ENCODE assay signal across 2 cellular contexts in the genomic region with DNA sequence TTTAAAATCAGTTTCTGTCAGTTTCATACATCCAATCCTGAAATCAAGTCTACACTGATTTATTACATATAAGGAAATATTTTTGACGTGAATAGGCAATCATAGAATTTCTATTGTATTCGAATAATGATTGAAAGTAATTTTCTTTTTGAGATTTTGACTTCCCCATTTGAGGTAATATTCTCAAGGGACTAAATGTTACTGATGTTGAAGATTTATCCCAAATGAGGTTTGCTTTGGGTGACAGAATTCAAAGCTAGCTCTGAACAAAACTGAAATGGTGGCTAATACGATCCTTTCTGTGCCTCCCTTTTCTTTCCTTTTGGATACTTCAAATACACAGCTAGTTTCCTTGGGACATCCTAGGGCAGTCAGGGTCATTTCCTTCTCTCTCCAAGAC.
TF ChIP-seq lines count a peak whose summit lies in the region.

No MANE protein-coding gene starts in this region.

TF ChIP-seq in liver, 16 proteins besides CTCF, POLR2A, EP300 and RAD21:
- TF ChIP-seq, protein P1, sequence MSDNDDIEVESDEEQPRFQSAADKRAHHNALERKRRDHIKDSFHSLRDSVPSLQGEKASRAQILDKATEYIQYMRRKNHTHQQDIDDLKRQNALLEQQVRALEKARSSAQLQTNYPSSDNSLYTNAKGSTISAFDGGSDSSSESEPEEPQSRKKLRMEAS (IDR thresholded peaks at IDR 0.05), result no peak
- TF ChIP-seq NR2F2 (IDR thresholded peaks at IDR 0.05), result peak; percentile 43

TF ChIP-seq in HepG2, 621 proteins besides CTCF, POLR2A, EP300 and RAD21:
- TF ChIP-seq NR2F1 (CRISPR knock-in tag; IDR thresholded peaks at IDR 0.05), result no peak
- TF ChIP-seq YEATS2 (CRISPR knock-in tag; IDR thresholded peaks at IDR 0.05; ENCODE audit: borderline replicate concordance), result no peak
- TF ChIP-seq, protein P2, sequence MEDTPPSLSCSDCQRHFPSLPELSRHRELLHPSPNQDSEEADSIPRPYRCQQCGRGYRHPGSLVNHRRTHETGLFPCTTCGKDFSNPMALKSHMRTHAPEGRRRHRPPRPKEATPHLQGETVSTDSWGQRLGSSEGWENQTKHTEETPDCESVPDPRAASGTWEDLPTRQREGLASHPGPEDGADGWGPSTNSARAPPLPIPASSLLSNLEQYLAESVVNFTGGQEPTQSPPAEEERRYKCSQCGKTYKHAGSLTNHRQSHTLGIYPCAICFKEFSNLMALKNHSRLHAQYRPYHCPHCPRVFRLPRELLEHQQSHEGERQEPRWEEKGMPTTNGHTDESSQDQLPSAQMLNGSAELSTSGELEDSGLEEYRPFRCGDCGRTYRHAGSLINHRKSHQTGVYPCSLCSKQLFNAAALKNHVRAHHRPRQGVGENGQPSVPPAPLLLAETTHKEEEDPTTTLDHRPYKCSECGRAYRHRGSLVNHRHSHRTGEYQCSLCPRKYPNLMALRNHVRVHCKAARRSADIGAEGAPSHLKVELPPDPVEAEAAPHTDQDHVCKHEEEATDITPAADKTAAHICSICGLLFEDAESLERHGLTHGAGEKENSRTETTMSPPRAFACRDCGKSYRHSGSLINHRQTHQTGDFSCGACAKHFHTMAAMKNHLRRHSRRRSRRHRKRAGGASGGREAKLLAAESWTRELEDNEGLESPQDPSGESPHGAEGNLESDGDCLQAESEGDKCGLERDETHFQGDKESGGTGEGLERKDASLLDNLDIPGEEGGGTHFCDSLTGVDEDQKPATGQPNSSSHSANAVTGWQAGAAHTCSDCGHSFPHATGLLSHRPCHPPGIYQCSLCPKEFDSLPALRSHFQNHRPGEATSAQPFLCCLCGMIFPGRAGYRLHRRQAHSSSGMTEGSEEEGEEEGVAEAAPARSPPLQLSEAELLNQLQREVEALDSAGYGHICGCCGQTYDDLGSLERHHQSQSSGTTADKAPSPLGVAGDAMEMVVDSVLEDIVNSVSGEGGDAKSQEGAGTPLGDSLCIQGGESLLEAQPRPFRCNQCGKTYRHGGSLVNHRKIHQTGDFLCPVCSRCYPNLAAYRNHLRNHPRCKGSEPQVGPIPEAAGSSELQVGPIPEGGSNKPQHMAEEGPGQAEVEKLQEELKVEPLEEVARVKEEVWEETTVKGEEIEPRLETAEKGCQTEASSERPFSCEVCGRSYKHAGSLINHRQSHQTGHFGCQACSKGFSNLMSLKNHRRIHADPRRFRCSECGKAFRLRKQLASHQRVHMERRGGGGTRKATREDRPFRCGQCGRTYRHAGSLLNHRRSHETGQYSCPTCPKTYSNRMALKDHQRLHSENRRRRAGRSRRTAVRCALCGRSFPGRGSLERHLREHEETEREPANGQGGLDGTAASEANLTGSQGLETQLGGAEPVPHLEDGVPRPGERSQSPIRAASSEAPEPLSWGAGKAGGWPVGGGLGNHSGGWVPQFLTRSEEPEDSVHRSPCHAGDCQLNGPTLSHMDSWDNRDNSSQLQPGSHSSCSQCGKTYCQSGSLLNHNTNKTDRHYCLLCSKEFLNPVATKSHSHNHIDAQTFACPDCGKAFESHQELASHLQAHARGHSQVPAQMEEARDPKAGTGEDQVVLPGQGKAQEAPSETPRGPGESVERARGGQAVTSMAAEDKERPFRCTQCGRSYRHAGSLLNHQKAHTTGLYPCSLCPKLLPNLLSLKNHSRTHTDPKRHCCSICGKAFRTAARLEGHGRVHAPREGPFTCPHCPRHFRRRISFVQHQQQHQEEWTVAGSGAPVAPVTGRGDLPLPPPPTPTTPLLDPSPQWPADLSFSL (CRISPR knock-in tag; IDR thresholded peaks at IDR 0.05), result no peak
- TF ChIP-seq ZEB1 (IDR thresholded peaks at IDR 0.05; ENCODE audit: insufficient replicate concordance, low read depth), result no peak
- no peak for TF ChIP-seq LCORL (IDR thresholded peaks at IDR 0.05)
- no peak for TF ChIP-seq LCORL (CRISPR knock-in tag; IDR thresholded peaks at IDR 0.05)
- TF ChIP-seq NFATC3 (CRISPR knock-in tag; IDR thresholded peaks at IDR 0.05), result no peak
- TF ChIP-seq, protein P3, sequence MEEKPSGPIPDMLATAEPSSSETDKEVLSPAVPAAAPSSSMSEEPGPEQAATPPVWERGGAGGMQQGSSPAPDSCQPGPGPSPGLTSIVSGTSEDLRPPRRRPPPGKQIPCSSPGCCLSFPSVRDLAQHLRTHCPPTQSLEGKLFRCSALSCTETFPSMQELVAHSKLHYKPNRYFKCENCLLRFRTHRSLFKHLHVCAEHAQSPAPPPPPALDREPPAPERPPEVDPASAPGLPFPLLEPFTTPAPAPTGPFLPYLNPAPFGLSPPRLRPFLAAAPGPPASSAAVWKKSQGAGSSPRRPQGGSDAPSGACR (CRISPR knock-in tag; IDR thresholded peaks at IDR 0.05), result no peak
- TF ChIP-seq NFE2L2 (IDR thresholded peaks at IDR 0.05; ENCODE audit: low read length), result no peak
- TF ChIP-seq MBNL3 (CRISPR knock-in tag; conservative IDR thresholded peaks at IDR 0.05), result no peak
- TF ChIP-seq ZNF841 (CRISPR knock-in tag; IDR thresholded peaks at IDR 0.05; ENCODE audit: borderline replicate concordance), result no peak
- TF ChIP-seq, protein P4, sequence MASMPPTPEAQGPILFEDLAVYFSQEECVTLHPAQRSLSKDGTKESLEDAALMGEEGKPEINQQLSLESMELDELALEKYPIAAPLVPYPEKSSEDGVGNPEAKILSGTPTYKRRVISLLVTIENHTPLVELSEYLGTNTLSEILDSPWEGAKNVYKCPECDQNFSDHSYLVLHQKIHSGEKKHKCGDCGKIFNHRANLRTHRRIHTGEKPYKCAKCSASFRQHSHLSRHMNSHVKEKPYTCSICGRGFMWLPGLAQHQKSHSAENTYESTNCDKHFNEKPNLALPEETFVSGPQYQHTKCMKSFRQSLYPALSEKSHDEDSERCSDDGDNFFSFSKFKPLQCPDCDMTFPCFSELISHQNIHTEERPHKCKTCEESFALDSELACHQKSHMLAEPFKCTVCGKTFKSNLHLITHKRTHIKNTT (CRISPR knock-in tag; IDR thresholded peaks at IDR 0.05), result no peak
- TF ChIP-seq, protein P5, sequence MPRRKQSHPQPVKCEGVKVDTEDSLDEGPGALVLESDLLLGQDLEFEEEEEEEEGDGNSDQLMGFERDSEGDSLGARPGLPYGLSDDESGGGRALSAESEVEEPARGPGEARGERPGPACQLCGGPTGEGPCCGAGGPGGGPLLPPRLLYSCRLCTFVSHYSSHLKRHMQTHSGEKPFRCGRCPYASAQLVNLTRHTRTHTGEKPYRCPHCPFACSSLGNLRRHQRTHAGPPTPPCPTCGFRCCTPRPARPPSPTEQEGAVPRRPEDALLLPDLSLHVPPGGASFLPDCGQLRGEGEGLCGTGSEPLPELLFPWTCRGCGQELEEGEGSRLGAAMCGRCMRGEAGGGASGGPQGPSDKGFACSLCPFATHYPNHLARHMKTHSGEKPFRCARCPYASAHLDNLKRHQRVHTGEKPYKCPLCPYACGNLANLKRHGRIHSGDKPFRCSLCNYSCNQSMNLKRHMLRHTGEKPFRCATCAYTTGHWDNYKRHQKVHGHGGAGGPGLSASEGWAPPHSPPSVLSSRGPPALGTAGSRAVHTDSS (CRISPR knock-in tag; conservative IDR thresholded peaks at IDR 0.05), result no peak
- TF ChIP-seq ZNF17 (CRISPR knock-in tag; IDR thresholded peaks at IDR 0.05), result no peak
TF ChIP-seq in HepG2: peak in this region for 0.
